In the genomic region with DNA sequence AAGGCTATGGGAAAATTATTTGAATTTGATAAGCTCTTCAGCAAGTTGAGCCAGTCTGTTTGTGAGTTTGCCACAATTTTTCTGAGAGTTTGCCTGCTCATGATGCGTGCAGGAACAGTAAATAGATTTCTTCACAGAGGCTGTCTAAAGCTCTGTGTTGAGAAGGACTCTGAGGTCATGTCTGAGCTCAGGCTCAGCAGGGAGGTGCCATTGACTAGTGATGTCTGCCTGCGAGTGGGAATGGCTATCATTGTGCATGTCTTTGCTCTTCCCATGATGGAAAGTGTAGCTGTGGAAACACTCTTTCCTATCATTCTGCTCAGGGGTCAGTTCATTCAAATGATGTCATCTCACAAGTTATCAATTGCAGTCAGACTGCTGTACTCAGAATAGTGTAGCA, we compare ENCODE assay signal across 19 cellular contexts.
DNase-seq lines count a peak whose midpoint lies in the region; ATAC-seq, FAIRE-seq and TF ChIP-seq lines count a peak whose summit lies in the region.
"Had no signal": no experiment of that assay in that cellular context is flagged by ENCODE, and none has a peak within 500 bp of the region (broad histone marks: within the 10 kb centered on the region; RNA-seq: fewer than 3 reads in every experiment).

No MANE protein-coding gene starts in this region.

- no peak for TF ChIP-seq CTCF in K562 (IDR thresholded peaks at IDR 0.05 in 2 of 3, conservative IDR thresholded peaks at IDR 0.05 in 1 of 3; ENCODE audit: insufficient read depth in 2 of 3, low read depth in 1 of 3, low read length in 3 of 3)

- no peak for TF ChIP-seq EP300 in K562 (IDR thresholded peaks at IDR 0.05; ENCODE audit: low read length)

- 0% methylated on average over 2 of the region's 2 CpGs for WGBS in K562 (ENCODE audit: insufficient coverage, low coverage, missing lambda C conversion rate)

- H3K9me3 ChIP-seq in K562 (replicated peaks; ENCODE audit: control insufficient read depth, insufficient read depth, low read depth, low read length): no peaks in the 10 kb centered on the region

- H3K9me1 ChIP-seq in K562 (ENCODE audit: control insufficient read depth, insufficient read depth, low read length): no peaks in the 10 kb centered on the region

- peak; percentile 7 for DNase-seq in NCI-H526 treated with DMSO at 0.1 percent for 48 hours (lab: John Stamatoyannopoulos, UW)
- DNase-seq in NCI-H526 (lab: John Stamatoyannopoulos, UW): no peak
- DNase-seq in NCI-H69 (lab: John Stamatoyannopoulos, UW): peak; percentile 80
- no peak for DNase-seq in K562 (ENCODE audit: extremely low read depth in 1 of 4, low spot score in 3 of 4)
- no peak for DNase-seq in urothelium cell line (ENCODE audit: low spot score)
- DNase-seq in activated T-cell treated with anti-CD3 and anti-CD28 coated beads, Interleukin-2, amount 50 U/mL, for 72 hours: no peak
- DNase-seq: Calu3; CD8-positive, alpha-beta T cell; DMS79 treated with DMSO at 0.1 percent for 48 hours; GF-D8; HCEC 1CT; HFFc6 had no signal

- POLR2A ChIA-PET in K562 (lab: Yijun Ruan, JAX): no interaction called here

- ATAC-seq in K562: no peak
- no peak for ATAC-seq in activated T-cell treated with anti-CD3 and anti-CD28 coated beads, Interleukin-2, amount 50 U/mL, for 72 hours (replicated peaks in 1 of 2)
- ATAC-seq in HG03108 (IDR thresholded peaks at IDR 0.05; ENCODE audit: unreplicated experiment): no peak
- ATAC-seq: CD8-positive, alpha-beta T cell; GM12878 had no signal

- no peak overlapping the region for H2AFZ ChIP-seq in K562 (ENCODE audit: low read depth, low read length)

- H3K9me3 Mint-ChIP-seq in activated T-cell treated with anti-CD3 and anti-CD28 coated beads, Interleukin-2, amount 50 U/mL, for 72 hours: peaks cover 9 to 12% of the 10 kb centered on the region in 2 donors

- no peaks in the 10 kb centered on the region for H3K4me1 ChIP-seq in K562 (replicated peaks in 1 of 2; ENCODE audit: control insufficient read depth in 2 of 2, insufficient read depth in 2 of 2, low read length in 2 of 2)

- no TSS peak for BruUV-seq in K562 (replicated peaks; lab: Mats Ljungman, UMichigan)

- no peaks in the 10 kb centered on the region for H3K79me2 ChIP-seq in K562 (ENCODE audit: control insufficient read depth, insufficient read depth, low read length)

- H3K36me3 Mint-ChIP-seq in activated T-cell treated with anti-CD3 and anti-CD28 coated beads, Interleukin-2, amount 50 U/mL, for 72 hours (ENCODE audit: insufficient read depth in 2 of 2): peaks cover 7 to 10% of the 10 kb centered on the region in 2 donors
- H3K36me3 Mint-ChIP-seq: CD8-positive, alpha-beta T cell had no signal

- H3K4me3 ChIP-seq in K562: no peak overlapping the region
- H3K4me3 ChIP-seq: BLaER1 treated with 17β-estradiol and CSF1 and Interleukin-3, amounts not matched to agents 10 nM and 100 nM; GM12878 had no signal

- H4K20me1 ChIP-seq in K562 (replicated peaks; ENCODE audit: control insufficient read depth, insufficient read depth, low read length): no peaks in the 10 kb centered on the region
- H4K20me1 ChIP-seq: BLaER1 treated with 17β-estradiol and CSF1 and Interleukin-3, amounts not matched to agents 10 nM and 100 nM had no signal

- no peaks in the 10 kb centered on the region for H3K27me3 Mint-ChIP-seq in activated T-cell treated with anti-CD3 and anti-CD28 coated beads, Interleukin-2, amount 50 U/mL, for 72 hours (ENCODE audit: low read depth)

- in situ Hi-C loops in K562 (cut with MboI): no loop called here

- no peak overlapping the region for H3K27ac Mint-ChIP-seq in activated T-cell treated with anti-CD3 and anti-CD28 coated beads, Interleukin-2, amount 50 U/mL, for 72 hours
- H3K27ac Mint-ChIP-seq: B cell; CD8-positive, alpha-beta T cell; HFFc6 had no signal

- intact Hi-C loops in K562 (cut with micrococcal nuclease): loop anchor here (10.0 kb wide), 1 partner anchor 65 kb away; no protein-coding TSS in a partner anchor

- H3K27me3 ChIP-seq in K562 (ENCODE audit: control insufficient read depth in 2 of 2, insufficient read depth in 2 of 2, low read length in 2 of 2): no peaks in the 10 kb centered on the region

- TF ChIP-seq POLR2A in K562 (conservative IDR thresholded peaks at IDR 0.05): no peak

- no peak for TF ChIP-seq RAD21 in K562 (CRISPR knock-in tag; conservative IDR thresholded peaks at IDR 0.05 in 1 of 2, IDR thresholded peaks at IDR 0.05 in 1 of 2)

- H3K4me1 Mint-ChIP-seq in activated T-cell treated with anti-CD3 and anti-CD28 coated beads, Interleukin-2, amount 50 U/mL, for 72 hours (ENCODE audit: low read depth): no peaks in the 10 kb centered on the region
- H3K4me1 Mint-ChIP-seq: B cell had no signal

- FAIRE-seq in K562 (lab: Jason Lieb, UNC) (no peak), urothelium cell line (lab: Jason Lieb, UNC) (peak; percentile 20)
- FAIRE-seq: GM12878, GM19239, H54 had no signal

- no peak overlapping the region for H3K4me2 ChIP-seq in K562 (ENCODE audit: insufficient read depth, low read length)
- H3K4me2 ChIP-seq: BLaER1 treated with 17β-estradiol and CSF1 and Interleukin-3, amounts not matched to agents 10 nM and 100 nM; KMS-11 had no signal

- H3K4me3 Mint-ChIP-seq in activated T-cell treated with anti-CD3 and anti-CD28 coated beads, Interleukin-2, amount 50 U/mL, for 72 hours: no peak overlapping the region
- H3K4me3 Mint-ChIP-seq: B cell; CD8-positive, alpha-beta T cell; HFFc6 had no signal

- CTCF ChIA-PET in K562 (lab: Yijun Ruan, JAX; ENCODE audit: low intra/inter-chr PET ratio): no interaction called here

- H3K9ac ChIP-seq in K562 (ENCODE audit: insufficient read depth in 1 of 2, low read depth in 2 of 2, low read length in 2 of 2): no peak overlapping the region
- H3K9ac ChIP-seq: BLaER1 treated with 17β-estradiol and CSF1 and Interleukin-3, amounts not matched to agents 10 nM and 100 nM; KMS-11 had no signal

- no peak overlapping the region for H3K27ac ChIP-seq in K562 (ENCODE audit: extremely low read depth, low read depth, low read length)
- H3K27ac ChIP-seq: BLaER1 treated with 17β-estradiol and CSF1 and Interleukin-3, amounts not matched to agents 10 nM and 100 nM; KMS-11 had no signal

- H3K36me3 ChIP-seq in K562 (ENCODE audit: control insufficient read depth, insufficient read depth, low read length): no peaks in the 10 kb centered on the region

TF ChIP-seq in K562, 482 proteins besides CTCF, POLR2A, EP300 and RAD21:
- no peak for TF ChIP-seq RFX5 (IDR thresholded peaks at IDR 0.05; ENCODE audit: low read depth, low read length)
- TF ChIP-seq CEBPG (CRISPR knock-in tag; IDR thresholded peaks at IDR 0.05): no peak
- no peak for TF ChIP-seq CEBPG (tag; conservative IDR thresholded peaks at IDR 0.05 in 1 of 2, IDR thresholded peaks at IDR 0.05 in 1 of 2)
- no peak for TF ChIP-seq THRAP3 (IDR thresholded peaks at IDR 0.05; ENCODE audit: borderline replicate concordance)
- TF ChIP-seq ZBTB17 (CRISPR knock-in tag; IDR thresholded peaks at IDR 0.05): peak; percentile 77
- no peak for TF ChIP-seq CREB1 (IDR thresholded peaks at IDR 0.05)
- no peak for TF ChIP-seq CREB1 (CRISPR knock-in tag; IDR thresholded peaks at IDR 0.05)
TF ChIP-seq in K562: peak in this region for 1.

Comparison
In these comparisons a context has a peak if more than half of its experiments do, and no peak if none do; other contexts are left out.
1. DNase-seq: peak in NCI-H526 treated with DMSO at 0.1 percent for 48 hours (single experiment) and NCI-H69 (single experiment); none in NCI-H526 (0 of 2), K562 (0 of 4), urothelium cell line (single experiment) and activated T-cell treated with anti-CD3 and anti-CD28 coated beads, Interleukin-2, amount 50 U/mL, for 72 hours (0 of 2).